Comparison of ENCODE assay signal across 8 cellular contexts in genomic region chr3:149970716-149971402, GRCh38. TPM values are rescaled to one million over a fixed set of nuclear protein-coding genes. Genes with fewer than 3 reads are reported as not detected.
A peak's percentile ranks its signal among the peaks of the same experiment; 100 is the strongest.
DNase-seq lines count a peak whose midpoint lies in the region; ATAC-seq and TF ChIP-seq lines count a peak whose summit lies in the region.

TSS of gene PFN2 (minus strand) at chr3:149970895. CDS start at chr3:149970856, 39 bp downstream.

- intact Hi-C loops in dendritic cell treated with granulocyte-macrophage colony-stimulating factor and Interleukin-4, amounts not matched to agents 40 ng/mL and 50 ng/mL, for 4 days (cut with micrococcal nuclease): loop anchor here (2.0 kb wide), 1 partner anchor 212 kb away; no protein-coding TSS in a partner anchor
- intact Hi-C loops in left lung (cut with DNase I): no loop called here

- peak within 1 kb of the TSS; percentile 67 to 78 for H3K4me3 ChIP-seq in left lung

- H3K27ac ChIP-seq in left lung: peak within 1 kb of the TSS; percentile 64 to 82

- TF ChIP-seq CTCF in left lung (IDR thresholded peaks at IDR 0.05): no peak

- H3K27me3 Mint-ChIP-seq in activated CD4-positive, alpha-beta T cell treated with anti-CD3 and anti-CD28 coated beads, Interleukin-2, amount 10 ng/mL, durations not matched to agents 7 days and 5 days: peaks cover 54% of the 10 kb centered on the region
- peaks cover 58% of the 10 kb centered on the region for H3K27me3 Mint-ChIP-seq in dendritic cell treated with granulocyte-macrophage colony-stimulating factor and Interleukin-4, amounts not matched to agents 40 ng/mL and 50 ng/mL, for 4 days

- CTCF ChIA-PET in activated CD4-positive, alpha-beta T cell treated with anti-CD3 and anti-CD28 coated beads, Interleukin-2, amount 10 ng/mL, durations not matched to agents 7 days and 5 days (lab: Charles Lee): no interaction called here

- DNase-seq in NCI-H2196 treated with DMSO at 0.1 percent for 48 hours (lab: John Stamatoyannopoulos, UW; ENCODE audit: unreplicated experiment): peak; percentile 73
- DNase-seq in activated CD4-positive, alpha-beta T cell treated with anti-CD3 and anti-CD28 coated beads, Interleukin-2, amount 10 ng/mL, durations not matched to agents 7 days and 5 days: peak; percentile 31
- DNase-seq in left lung: peak; percentile 51 to 87
- peak; percentile 35 for DNase-seq in stimulated activated CD4-positive, alpha-beta T cell treated with anti-CD3 and anti-CD28 coated beads, Interleukin-1b, Interleukin-23, amount 100 ng/mL, for 48 hours
- no peak for DNase-seq in OCI-M2 (lab: John Stamatoyannopoulos, UW; ENCODE audit: unreplicated experiment)

- H3K4me1 ChIP-seq in left lung: peaks cover 0 to 33% of the 10 kb centered on the region in 2 donors

- H3K9me3 Mint-ChIP-seq in activated CD4-positive, alpha-beta T cell treated with anti-CD3 and anti-CD28 coated beads, Interleukin-2, amount 10 ng/mL, durations not matched to agents 7 days and 5 days: no peaks in the 10 kb centered on the region
- no peaks in the 10 kb centered on the region for H3K9me3 Mint-ChIP-seq in dendritic cell treated with granulocyte-macrophage colony-stimulating factor and Interleukin-4, amounts not matched to agents 40 ng/mL and 50 ng/mL, for 4 days

- H3K36me3 ChIP-seq in left lung: peaks cover 0 to 1% of the 10 kb centered on the region in 2 donors

- no peaks in the 10 kb centered on the region for H3K9me3 ChIP-seq in left lung

- peak within 1 kb of the TSS; percentile 69 for H3K27ac Mint-ChIP-seq in activated CD4-positive, alpha-beta T cell treated with anti-CD3 and anti-CD28 coated beads, Interleukin-2, amount 10 ng/mL, durations not matched to agents 7 days and 5 days
- H3K27ac Mint-ChIP-seq in dendritic cell treated with granulocyte-macrophage colony-stimulating factor and Interleukin-4, amounts not matched to agents 40 ng/mL and 50 ng/mL, for 4 days: no peak within 1 kb of the TSS

- no peak for TF ChIP-seq POLR2A in GM18505 (IDR thresholded peaks at IDR 0.05; ENCODE audit: borderline replicate concordance, extremely low read depth, insufficient read depth, insufficient read length)

- peak within 1 kb of the TSS; percentile 82 for H3K4me3 Mint-ChIP-seq in activated CD4-positive, alpha-beta T cell treated with anti-CD3 and anti-CD28 coated beads, Interleukin-2, amount 10 ng/mL, durations not matched to agents 7 days and 5 days
- H3K4me3 Mint-ChIP-seq in dendritic cell treated with granulocyte-macrophage colony-stimulating factor and Interleukin-4, amounts not matched to agents 40 ng/mL and 50 ng/mL, for 4 days: peak within 1 kb of the TSS; percentile 76

- peaks cover 4 to 58% of the 10 kb centered on the region in 2 donors for H3K27me3 ChIP-seq in left lung

- POLR2A ChIA-PET in activated CD4-positive, alpha-beta T cell treated with anti-CD3 and anti-CD28 coated beads, Interleukin-2, amount 10 ng/mL, durations not matched to agents 7 days and 5 days (lab: Charles Lee): no interaction called here

- peak; percentile 57 for ATAC-seq in GM18505 (IDR thresholded peaks at IDR 0.05; ENCODE audit: unreplicated experiment)
- peak; percentile 49 for ATAC-seq in HG02938 (IDR thresholded peaks at IDR 0.05; ENCODE audit: unreplicated experiment)
- peak; percentile 78 for ATAC-seq in left lung

- H3K36me3 Mint-ChIP-seq in activated CD4-positive, alpha-beta T cell treated with anti-CD3 and anti-CD28 coated beads, Interleukin-2, amount 10 ng/mL, durations not matched to agents 7 days and 5 days (ENCODE audit: low read depth): peaks cover 4% of the 10 kb centered on the region
- peaks cover 27% of the 10 kb centered on the region for H3K36me3 Mint-ChIP-seq in dendritic cell treated with granulocyte-macrophage colony-stimulating factor and Interleukin-4, amounts not matched to agents 40 ng/mL and 50 ng/mL, for 4 days (ENCODE audit: low read depth)

- H3K4me1 Mint-ChIP-seq in activated CD4-positive, alpha-beta T cell treated with anti-CD3 and anti-CD28 coated beads, Interleukin-2, amount 10 ng/mL, durations not matched to agents 7 days and 5 days: peaks cover 17% of the 10 kb centered on the region
- peaks cover 20% of the 10 kb centered on the region for H3K4me1 Mint-ChIP-seq in dendritic cell treated with granulocyte-macrophage colony-stimulating factor and Interleukin-4, amounts not matched to agents 40 ng/mL and 50 ng/mL, for 4 days (ENCODE audit: low read depth)

RNA-seq across cellular contexts. Expression of gene PFN2, which starts in this region (rescaled TPM):
- total RNA-seq in activated CD4-positive, alpha-beta T cell treated with anti-CD3 and anti-CD28 coated beads, Interleukin-2, amount 10 ng/mL, durations not matched to agents 7 days and 5 days: under 1 TPM; 0.27 to 0.50 TPM
- 10 to 100 TPM; 47.5 to 57.0 TPM for total RNA-seq in left lung

Comparison
In these comparisons a context has a peak if more than half of its experiments do, and no peak if none do; other contexts are left out.
1. RNA of gene PFN2 (total RNA-seq): 47.5 to 57.0 TPM in left lung; 0.27 to 0.50 TPM in activated CD4-positive, alpha-beta T cell treated with anti-CD3 and anti-CD28 coated beads, Interleukin-2, amount 10 ng/mL, durations not matched to agents 7 days and 5 days; every median in the first group is over 10 times any median in the second.
2. Peak in DNase-seq in activated CD4-positive, alpha-beta T cell treated with anti-CD3 and anti-CD28 coated beads, Interleukin-2, amount 10 ng/mL, durations not matched to agents 7 days and 5 days; RNA of the gene not detected or under 1 TPM.
3. Peak in every context shown above with its lines, with median percentiles within 50 percentile points of each other: ATAC-seq.